23 cellular contexts compared by ENCODE assay signal in the genomic region with DNA sequence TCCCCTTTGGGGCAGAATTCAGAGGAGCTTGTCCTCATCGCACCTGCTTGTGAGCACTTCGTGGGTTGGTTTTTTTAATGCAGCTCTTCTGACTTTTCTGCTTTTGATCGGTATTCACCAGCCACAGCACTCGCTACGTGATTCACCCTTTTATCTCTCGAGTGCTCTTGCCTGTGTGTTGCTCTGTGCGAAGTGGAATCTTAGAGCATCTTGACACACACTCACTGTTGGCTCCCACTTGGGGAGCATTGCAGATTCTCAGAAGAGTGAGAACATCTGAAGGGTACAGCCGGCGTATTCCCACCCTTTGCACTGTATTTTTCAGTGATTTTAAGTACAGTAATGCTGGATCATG. TPM values are rescaled to one million over a fixed set of nuclear protein-coding genes. Genes with fewer than 3 reads are reported as not detected.
A peak's percentile ranks its signal among the peaks of the same experiment; 100 is the strongest.
DNase-seq lines count a peak whose midpoint lies in the region; ATAC-seq and TF ChIP-seq lines count a peak whose summit lies in the region.
"Had no signal": no experiment of that assay in that cellular context is flagged by ENCODE, and none has a peak within 500 bp of the region (broad histone marks: within the 10 kb centered on the region; RNA-seq: fewer than 3 reads in every experiment).

No MANE protein-coding gene starts in this region.

- ATAC-seq in Right ventricle myocardium superior (ENCODE audit: poor library complexity) (no peak), left lobe of liver (no peak)
- ATAC-seq: activated T-cell treated with anti-CD3 and anti-CD28 coated beads, Interleukin-2, amount 50 U/mL, for 4 hours; right lobe of liver; SK-N-SH treated with all-trans-retinoic acid at 6 μM for 48 hours had no signal

- H3K27me3 ChIP-seq in left ventricle myocardium inferior (ENCODE audit: low read depth) (no peaks in the 10 kb centered on the region), osteoblast (ENCODE audit: insufficient read depth, low read length) (no peaks in the 10 kb centered on the region)
- H3K27me3 ChIP-seq: ascending aorta, right lobe of liver, suprapubic skin had no signal

- H3K36me3 ChIP-seq in left ventricle myocardium inferior = no peaks in the 10 kb centered on the region
- no peaks in the 10 kb centered on the region for H3K36me3 ChIP-seq in osteoblast (ENCODE audit: insufficient read depth, low read length)
- H3K36me3 ChIP-seq: ascending aorta, right lobe of liver, suprapubic skin had no signal

- no peak overlapping the region for H2AFZ ChIP-seq in osteoblast (ENCODE audit: low read length)

- H4K20me1 ChIP-seq in osteoblast (ENCODE audit: insufficient read depth, low read length) = no peaks in the 10 kb centered on the region

- H3K27ac ChIP-seq in left ventricle myocardium inferior (replicated peaks) (peak overlapping the region; percentile 92), osteoblast (ENCODE audit: low read depth, low read length) (no peak overlapping the region)
- H3K27ac ChIP-seq: ascending aorta, right lobe of liver, RWPE1, suprapubic skin had no signal

- DNase-seq in left ventricle myocardium inferior (no peak), Right ventricle myocardium superior (no peak), fibroblast of mammary gland (ENCODE audit: low read depth) (peak; percentile 28), osteoblast (ENCODE audit: insufficient read length, low spot score, missing footprints) (peak; percentile 39), left lobe of liver (ENCODE audit: low spot score) (no peak), NCI-H146 treated with DMSO at 0.1 percent for 48 hours (lab: John Stamatoyannopoulos, UW; ENCODE audit: unreplicated experiment) (no peak), occipital lobe (lab: John Stamatoyannopoulos, UW) (no peak)
- no peak for DNase-seq in stimulated activated CD4-positive, alpha-beta T cell treated with anti-CD3 and anti-CD28 coated beads, Interleukin-4, amount 100 ng/mL, for 1 hour
- DNase-seq: activated B cell treated with CpG ODN at 0.5 μM for 24 hours; activated naive CD4-positive, alpha-beta T cell treated with Interleukin-2 at 50 U/mL for 16 hours; activated T-cell treated with anti-CD3 and anti-CD28 coated beads, Interleukin-2, amount 50 U/mL, for 4 hours; KBM-7; MM.1S; NCI-H1436 treated with DMSO at 0.1 percent for 48 hours; NCI-H774; T-helper 9 cell had no signal

- H3K79me2 ChIP-seq in osteoblast (ENCODE audit: insufficient read depth, low read length) = no peaks in the 10 kb centered on the region

- intact Hi-C loops in left ventricle myocardium inferior (cut with micrococcal nuclease) = no loop called here
- intact Hi-C loops in Right ventricle myocardium superior (cut with DNase I) = no loop called here

- TF ChIP-seq CTCF in left ventricle myocardium inferior (IDR thresholded peaks at IDR 0.05; ENCODE audit: borderline replicate concordance) = no peak
- no peak for TF ChIP-seq CTCF in fibroblast of mammary gland (conservative IDR thresholded peaks at IDR 0.05; ENCODE audit: control insufficient read depth, insufficient read depth, low read depth, low read length)
- no peak for TF ChIP-seq CTCF in osteoblast (IDR thresholded peaks at IDR 0.05; ENCODE audit: extremely low read depth, low read depth, low read length)

- no peak overlapping the region for H3K4me2 ChIP-seq in osteoblast (ENCODE audit: insufficient read depth, low read length)

- no peak overlapping the region for H3K4me3 ChIP-seq in left ventricle myocardium inferior
- no peak overlapping the region for H3K4me3 ChIP-seq in fibroblast of mammary gland (ENCODE audit: control insufficient read depth, low read depth, low read length)
- no peak overlapping the region for H3K4me3 ChIP-seq in osteoblast (ENCODE audit: insufficient read depth, low read length)
- H3K4me3 ChIP-seq: ascending aorta, right lobe of liver, suprapubic skin had no signal

- H3K4me1 ChIP-seq in left ventricle myocardium inferior (peaks cover 52% of the 10 kb centered on the region), osteoblast (ENCODE audit: insufficient read depth, low read length) (peaks cover 7% of the 10 kb centered on the region)
- H3K4me1 ChIP-seq: ascending aorta, right lobe of liver, suprapubic skin had no signal

- H3K9me3 ChIP-seq in left ventricle myocardium inferior (replicated peaks) (no peaks in the 10 kb centered on the region), osteoblast (ENCODE audit: low read depth, low read length) (no peaks in the 10 kb centered on the region)
- H3K9me3 ChIP-seq: ascending aorta, right lobe of liver, suprapubic skin had no signal

RNA-seq across cellular contexts. Expression of a gene that starts 10.9 kb away (rescaled TPM):
- total RNA-seq in left ventricle myocardium inferior (30.7 TPM), Right ventricle myocardium superior (35.7 TPM), osteoblast (not detected in 2 replicates), left lobe of liver (not detected), occipital lobe (2.0 TPM)
- total RNA-seq: activated T-cell treated with anti-CD3 and anti-CD28 coated beads, Interleukin-2, amount 50 U/mL, for 4 hours had no signal

RNA-seq across cellular contexts. Expression of a gene that starts 16.7 kb away (rescaled TPM):
- total RNA-seq in left ventricle myocardium inferior (93.6 TPM), Right ventricle myocardium superior (99.3 TPM), osteoblast (84.9 and 94.5 TPM in 2 replicates), left lobe of liver (47.2 TPM), occipital lobe (20.1 TPM)

RNA-seq across cellular contexts. Expression of a gene that starts 38.7 kb away (rescaled TPM):
- 2.4 TPM for total RNA-seq in left ventricle myocardium inferior
- total RNA-seq in Right ventricle myocardium superior = 5.8 TPM
- total RNA-seq in osteoblast = not detected in 2 replicates
- not detected for total RNA-seq in left lobe of liver
- not detected for total RNA-seq in occipital lobe
- total RNA-seq: ascending aorta, lower leg skin, omental fat pad, right lobe of liver, suprapubic skin had no signal

Comparison
In these comparisons a context has a peak if more than half of its experiments do, and no peak if none do; other contexts are left out.
1. DNase-seq: peak in fibroblast of mammary gland (single experiment) and osteoblast (single experiment); none in left ventricle myocardium inferior (single experiment), Right ventricle myocardium superior (single experiment), left lobe of liver (single experiment), NCI-H146 treated with DMSO at 0.1 percent for 48 hours (single experiment), stimulated activated CD4-positive, alpha-beta T cell treated with anti-CD3 and anti-CD28 coated beads, Interleukin-4, amount 100 ng/mL, for 1 hour (single experiment) and occipital lobe (single experiment).
2. RNA of a gene that starts 10.9 kb away (total RNA-seq): 35.7 TPM in Right ventricle myocardium superior (single experiment) and 30.7 TPM in left ventricle myocardium inferior (single experiment); 2.0 TPM in occipital lobe (single experiment), not detected in left lobe of liver (single experiment) and not detected in osteoblast; every median in the first group is over 10 times any median in the second.